9 cellular contexts compared by ENCODE assay signal in the genomic region with DNA sequence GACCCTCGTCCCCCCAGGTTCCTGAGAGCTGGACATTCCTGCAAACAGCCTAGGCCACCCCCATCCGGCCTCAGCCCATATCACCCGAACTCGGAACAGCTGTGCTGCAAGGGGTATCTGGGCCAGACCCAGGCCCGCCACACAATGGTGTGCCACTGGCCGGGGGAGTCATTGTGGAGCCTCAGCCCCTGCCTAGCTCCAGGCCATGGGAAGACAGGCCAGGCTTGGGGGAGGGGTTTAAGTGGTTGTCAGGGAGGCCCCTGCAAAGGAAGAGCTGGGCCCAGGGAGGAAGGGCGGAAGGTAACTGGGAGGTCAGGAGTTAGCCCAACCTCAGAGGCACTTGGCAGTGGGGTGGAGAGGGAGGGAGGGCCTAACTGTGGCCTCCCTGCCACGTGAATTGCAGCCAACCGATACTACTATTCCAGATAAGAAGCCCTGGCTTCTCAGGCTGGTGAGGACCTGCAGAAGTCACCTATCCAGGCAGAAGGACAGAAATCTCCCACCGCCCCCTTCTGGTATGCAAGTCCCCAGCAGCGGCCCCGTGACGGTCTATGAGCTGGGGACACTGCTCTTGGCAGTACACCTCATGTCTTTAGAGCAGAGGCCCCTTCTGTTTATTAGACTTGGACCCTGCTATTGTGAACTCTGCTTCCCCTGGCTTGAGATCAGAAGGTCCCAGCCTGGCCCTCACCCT. TPM values are rescaled to one million over a fixed set of nuclear protein-coding genes. Genes with fewer than 3 reads are reported as not detected.
DNase-seq lines count a peak whose midpoint lies in the region; ATAC-seq and TF ChIP-seq lines count a peak whose summit lies in the region.
"Had no signal": no experiment of that assay in that cellular context is flagged by ENCODE, and none has a peak within 500 bp of the region (broad histone marks: within the 10 kb centered on the region; RNA-seq: fewer than 3 reads in every experiment).

No MANE protein-coding gene starts in this region.

- CTCF ChIA-PET in Calu3 (lab: Charles Lee), result interaction anchor here (0.8 to 1.9 kb wide), 2 partner anchors 17 to 587 kb away, joined by 3 to 4 read pairs; no protein-coding TSS in a partner anchor

- peaks cover 24% of the 10 kb centered on the region for H3K36me3 Mint-ChIP-seq in Calu3 (ENCODE audit: insufficient read depth, unreplicated experiment)
- peaks cover 10% of the 10 kb centered on the region for H3K36me3 Mint-ChIP-seq in endothelial cell (ENCODE audit: low read depth, unreplicated experiment)
- H3K36me3 Mint-ChIP-seq in nephron progenitor cell (ENCODE audit: low read depth), result no peaks in the 10 kb centered on the region

- no peak for TF ChIP-seq CTCF in Calu3 (IDR thresholded peaks at IDR 0.05; ENCODE audit: unreplicated experiment)
- no peak for TF ChIP-seq CTCF in endothelial cell (IDR thresholded peaks at IDR 0.05; ENCODE audit: unreplicated experiment)
- no peak for TF ChIP-seq CTCF in nephron progenitor cell (IDR thresholded peaks at IDR 0.05)

- H3K4me3 Mint-ChIP-seq in Calu3 (ENCODE audit: low read depth, unreplicated experiment) (no peak overlapping the region), endothelial cell (ENCODE audit: unreplicated experiment) (no peak overlapping the region), nephron progenitor cell (peak overlapping the region; percentile 52)

- no peak for ATAC-seq in HG03159 (IDR thresholded peaks at IDR 0.05; ENCODE audit: unreplicated experiment)

- H3K4me1 Mint-ChIP-seq in Calu3 (ENCODE audit: low read depth, unreplicated experiment) (peaks cover 34% of the 10 kb centered on the region), endothelial cell (ENCODE audit: unreplicated experiment) (peaks cover 42% of the 10 kb centered on the region), nephron progenitor cell (peaks cover 47% of the 10 kb centered on the region)

- intact Hi-C loops in Calu3 (cut with micrococcal nuclease; ENCODE audit: unreplicated experiment), result no loop called here

- DNase-seq in Calu3 (peak; percentile 58), NOMO-1 treated with DMSO at 0.1 percent for 48 hours (lab: John Stamatoyannopoulos, UW; ENCODE audit: unreplicated experiment) (peak; percentile 83), endothelial cell (ENCODE audit: low spot score) (no peak), nephron progenitor cell (peak; percentile 45), EL (no peak), middle frontal gyrus (ENCODE audit: extremely low spot score, low spot score) (no peak)
- no peak for DNase-seq in activated CD8-positive, alpha-beta memory T cell treated with anti-CD3 and anti-CD28 coated beads for 24 hours

- no TSS peak for BruUV-seq in Calu3 (replicated peaks; lab: Mats Ljungman, UMichigan)

- H3K9me3 Mint-ChIP-seq in Calu3 (ENCODE audit: low read depth, unreplicated experiment) (no peaks in the 10 kb centered on the region), endothelial cell (ENCODE audit: unreplicated experiment) (no peaks in the 10 kb centered on the region), nephron progenitor cell (no peaks in the 10 kb centered on the region)

- H3K27ac Mint-ChIP-seq in Calu3 (ENCODE audit: unreplicated experiment) (peak overlapping the region; percentile 8), endothelial cell (ENCODE audit: unreplicated experiment) (peak overlapping the region; percentile 81), nephron progenitor cell (no peak overlapping the region)

- H3K27me3 Mint-ChIP-seq in Calu3 (ENCODE audit: unreplicated experiment) (no peaks in the 10 kb centered on the region), endothelial cell (ENCODE audit: unreplicated experiment) (peaks cover 10% of the 10 kb centered on the region), nephron progenitor cell (ENCODE audit: low read depth, poor library complexity) (peaks cover 9% of the 10 kb centered on the region)

RNA-seq across cellular contexts. Expression of gene VSIR, which starts 26.8 kb away (rescaled TPM):
- total RNA-seq in Calu3 (2022) (30.1 and 46.1 TPM in 2 replicates), endothelial cell (ENCODE audit: unreplicated experiment) (86.1 TPM)

RNA-seq across cellular contexts. Expression of gene C10orf105, which starts 26.9 kb away (rescaled TPM):
- total RNA-seq in Calu3 (2022) (not detected in 2 replicates), endothelial cell (ENCODE audit: unreplicated experiment) (0.15 TPM)
- total RNA-seq: lung microvascular endothelial cell had no signal

Comparison
In these comparisons a context has a peak if more than half of its experiments do, and no peak if none do; other contexts are left out.
1. DNase-seq: peak in Calu3 (single experiment), NOMO-1 treated with DMSO at 0.1 percent for 48 hours (single experiment) and nephron progenitor cell (single experiment); none in endothelial cell (single experiment), EL (single experiment), middle frontal gyrus (single experiment) and activated CD8-positive, alpha-beta memory T cell treated with anti-CD3 and anti-CD28 coated beads for 24 hours (single experiment).